ENCODE assay signal across 18 cellular contexts in the genomic region with DNA sequence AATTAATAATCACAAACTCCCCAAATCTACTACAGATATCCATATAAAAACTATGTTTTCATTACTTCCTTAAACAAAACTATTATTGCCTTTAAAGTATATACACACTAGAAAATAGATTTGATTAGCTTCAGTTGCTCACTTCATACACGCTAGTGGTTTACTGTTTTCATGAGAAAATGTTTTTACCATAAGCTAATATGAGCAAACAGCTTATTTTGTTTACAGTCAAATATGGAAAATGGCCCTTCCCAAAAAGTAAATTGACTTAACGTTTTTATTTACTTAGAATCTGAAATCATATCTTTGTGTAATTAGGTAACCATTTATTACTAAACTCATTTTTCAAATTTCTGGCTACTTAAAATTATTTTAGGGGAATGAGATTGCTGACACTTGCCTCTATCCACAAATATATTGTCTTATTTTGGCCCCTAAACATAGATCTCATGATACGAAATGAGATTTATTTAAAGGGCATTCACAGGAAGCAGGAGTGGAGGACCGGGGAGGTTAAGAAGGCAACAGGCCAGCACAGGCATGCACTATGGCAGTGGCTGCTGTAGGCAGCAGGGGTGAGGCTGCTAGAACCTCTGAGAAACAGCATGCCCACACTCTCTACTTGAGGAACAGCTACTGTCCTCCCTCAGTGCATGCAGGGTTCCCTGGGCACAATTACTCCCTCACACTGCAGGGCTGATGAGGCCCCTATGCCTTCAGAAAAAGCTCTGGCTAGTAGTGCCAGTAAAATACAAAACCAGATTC. TPM values are rescaled to one million over a fixed set of nuclear protein-coding genes. Genes with fewer than 3 reads are reported as not detected.
"Had no signal": no experiment of that assay in that cellular context is flagged by ENCODE, and none has a peak within 500 bp of the region (broad histone marks: within the 10 kb centered on the region; RNA-seq: fewer than 3 reads in every experiment).

No MANE protein-coding gene starts in this region.

- H3K4me3 ChIP-seq: esophagus muscularis mucosa, ovary had no signal

- H3K27me3 ChIP-seq: esophagus muscularis mucosa, ovary had no signal

- DNase-seq: activated CD4-positive, alpha-beta memory T cell treated with anti-CD3 and anti-CD28 coated beads for 36 hours; activated CD4-positive, alpha-beta T cell treated with anti-CD3 and anti-CD28 coated beads for 1 hour; activated gamma-delta T cell; activated naive CD8-positive, alpha-beta T cell treated with anti-CD3 and anti-CD28 coated beads for 36 hours; activated T-cell treated with anti-CD3 and anti-CD28 coated beads, Interleukin-2, amount 50 U/mL, for 4 hours; anterior cingulate cortex; endodermal cell; head of caudate nucleus; ovary; stimulated activated CD4-positive, alpha-beta T cell treated with anti-CD3 and anti-CD28 coated beads, Interleukin-12 subunit alpha, Interleukin-12 subunit beta, amount 100 ng/mL, for 4 hours; stimulated activated naive CD4-positive, alpha-beta T cell; trophoblast cell had no signal

- H3K9me3 ChIP-seq: esophagus muscularis mucosa, ovary had no signal

- ATAC-seq: activated T-cell treated with anti-CD3 and anti-CD28 coated beads, Interleukin-2, amount 50 U/mL, for 4 hours; left lobe of liver had no signal

- H3K27ac ChIP-seq: esophagus muscularis mucosa, ovary had no signal

- H3K4me1 ChIP-seq: esophagus muscularis mucosa had no signal

- H3K36me3 ChIP-seq: esophagus muscularis mucosa, ovary had no signal

RNA-seq across cellular contexts. Expression of a gene that starts 29.6 kb away (rescaled TPM):
- total RNA-seq: activated CD4-positive, alpha-beta memory T cell treated with anti-CD3 and anti-CD28 coated beads for 36 hours; activated naive CD8-positive, alpha-beta T cell treated with anti-CD3 and anti-CD28 coated beads for 36 hours; activated T-cell treated with anti-CD3 and anti-CD28 coated beads, Interleukin-2, amount 50 U/mL, for 4 hours; chondrocyte; dermis microvascular lymphatic vessel endothelial cell; fibroblast of villous mesenchyme; left lobe of liver had no signal

RNA-seq across cellular contexts. Expression of a gene that starts 31.5 kb away (rescaled TPM):
- total RNA-seq: activated CD4-positive, alpha-beta memory T cell treated with anti-CD3 and anti-CD28 coated beads for 36 hours; activated naive CD8-positive, alpha-beta T cell treated with anti-CD3 and anti-CD28 coated beads for 36 hours; activated T-cell treated with anti-CD3 and anti-CD28 coated beads, Interleukin-2, amount 50 U/mL, for 4 hours; chondrocyte; dermis microvascular lymphatic vessel endothelial cell; endodermal cell; esophagus muscularis mucosa; fibroblast of villous mesenchyme; left lobe of liver; ovary had no signal
- polyA plus RNA-seq: neural cell, ovary had no signal
